In the genomic region with DNA sequence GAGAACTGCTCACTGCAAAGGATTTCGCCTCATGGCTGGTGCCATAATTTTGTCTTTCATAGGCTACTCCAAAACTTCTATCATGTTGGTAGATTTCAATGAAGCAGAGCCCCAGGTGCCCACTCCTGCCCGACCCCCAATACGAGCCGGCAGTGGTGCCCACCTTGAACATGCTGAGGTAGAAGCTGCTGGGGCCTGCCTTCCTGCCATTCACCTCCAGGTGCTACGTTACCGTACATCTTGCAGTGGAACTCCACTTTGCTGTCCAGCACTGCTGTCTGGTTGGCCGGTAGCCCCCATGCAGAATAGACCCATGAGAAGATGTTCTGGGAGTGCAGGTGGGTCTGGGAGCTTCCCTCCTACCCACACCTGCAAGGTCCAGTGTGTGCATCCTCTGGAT, we compare ENCODE assay signal across 24 cellular contexts.
"Had no signal": no experiment of that assay in that cellular context is flagged by ENCODE, and none has a peak within 500 bp of the region (broad histone marks: within the 10 kb centered on the region; RNA-seq: fewer than 3 reads in every experiment).

No MANE protein-coding gene starts in this region.

- DNase-seq: colonic mucosa; cortex of kidney; dermis blood vessel endothelial cell; dorsolateral prefrontal cortex; effector CD4-positive, alpha-beta T cell; effector CD8-positive, alpha-beta T cell; effector memory CD4-positive, alpha-beta T cell; effector memory CD8-positive, alpha-beta T cell; endodermal cell; erythroblast; esophagus squamous epithelium; foreskin keratinocyte; foreskin melanocyte; gastrocnemius medialis; glutamatergic neuron; head of caudate nucleus; heart right ventricle had no signal

- ATAC-seq: effector memory CD8-positive, alpha-beta T cell; esophagus mucosa; foreskin keratinocyte; gastrocnemius medialis; gastroesophageal sphincter; heart right ventricle had no signal

- H3K27me3 Mint-ChIP-seq: dendritic cell treated with granulocyte-macrophage colony-stimulating factor and Interleukin-4, amounts not matched to agents 40 ng/mL and 50 ng/mL, for 4 days; effector memory CD8-positive, alpha-beta T cell had no signal

- H3K27me3 ChIP-seq: colonic mucosa, dorsolateral prefrontal cortex, esophagus muscularis mucosa, esophagus squamous epithelium, foreskin keratinocyte, gastrocnemius medialis, gastroesophageal sphincter, heart left ventricle, heart right ventricle had no signal

- H3K9me3 ChIP-seq: colonic mucosa, esophagus muscularis mucosa, esophagus squamous epithelium, gastrocnemius medialis, gastroesophageal sphincter, heart left ventricle, heart right ventricle had no signal

- H3K4me3 ChIP-seq: colonic mucosa, coronary artery, dorsolateral prefrontal cortex, esophagus muscularis mucosa, esophagus squamous epithelium, gastrocnemius medialis, gastroesophageal sphincter, heart left ventricle, heart right ventricle had no signal

- H3K9me3 Mint-ChIP-seq: dendritic cell treated with granulocyte-macrophage colony-stimulating factor and Interleukin-4, amounts not matched to agents 40 ng/mL and 50 ng/mL, for 4 days; effector memory CD8-positive, alpha-beta T cell; endodermal cell had no signal

- H3K4me1 Mint-ChIP-seq: endodermal cell had no signal

- H3K4me1 ChIP-seq: colonic mucosa, foreskin keratinocyte, gastroesophageal sphincter had no signal

- H3K4me3 Mint-ChIP-seq: dendritic cell treated with granulocyte-macrophage colony-stimulating factor and Interleukin-4, amounts not matched to agents 40 ng/mL and 50 ng/mL, for 4 days; effector memory CD8-positive, alpha-beta T cell; endodermal cell had no signal

- H3K36me3 ChIP-seq: colonic mucosa, esophagus muscularis mucosa, esophagus squamous epithelium, gastrocnemius medialis, gastroesophageal sphincter, heart left ventricle, heart right ventricle had no signal

- H3K27ac ChIP-seq: colonic mucosa, coronary artery, dorsolateral prefrontal cortex, epithelial cell of prostate, esophagus muscularis mucosa, esophagus squamous epithelium, foreskin keratinocyte, gastrocnemius medialis, gastroesophageal sphincter, heart left ventricle, heart right ventricle had no signal

- H3K27ac Mint-ChIP-seq: dendritic cell treated with granulocyte-macrophage colony-stimulating factor and Interleukin-4, amounts not matched to agents 40 ng/mL and 50 ng/mL, for 4 days; effector memory CD8-positive, alpha-beta T cell; endodermal cell had no signal
